ENCODE assay signal across 8 cellular contexts in genomic region chr20:20593447-20594170, GRCh38.
A peak's percentile ranks its signal among the peaks of the same experiment; 100 is the strongest.
DNase-seq lines count a peak whose midpoint lies in the region; ATAC-seq and TF ChIP-seq lines count a peak whose summit lies in the region.

No MANE protein-coding gene starts in this region.

- no peak for ATAC-seq in HG03432 (IDR thresholded peaks at IDR 0.05; ENCODE audit: unreplicated experiment)

- no peaks in the 10 kb centered on the region for H3K4me1 Mint-ChIP-seq in activated naive CD4-positive, alpha-beta T cell treated with anti-CD3 and anti-CD28 coated beads, Interleukin-2, amount 10 ng/mL, durations not matched to agents 7 days and 5 days
- H3K4me1 Mint-ChIP-seq in nephron: peaks cover 14% of the 10 kb centered on the region

- no peak overlapping the region for H3K4me3 Mint-ChIP-seq in activated naive CD4-positive, alpha-beta T cell treated with anti-CD3 and anti-CD28 coated beads, Interleukin-2, amount 10 ng/mL, durations not matched to agents 7 days and 5 days
- no peak overlapping the region for H3K4me3 Mint-ChIP-seq in nephron

- CTCF ChIA-PET in activated naive CD4-positive, alpha-beta T cell treated with anti-CD3 and anti-CD28 coated beads, Interleukin-2, amount 10 ng/mL, durations not matched to agents 7 days and 5 days (lab: Charles Lee): interaction anchor here (0.7 to 2.4 kb wide), 14 partner anchors 11 to 542 kb away, joined by 3 to 8 read pairs (median 4); partner anchors contain the start of genes CFAP61 and CRNKL1

- H3K27me3 Mint-ChIP-seq in activated naive CD4-positive, alpha-beta T cell treated with anti-CD3 and anti-CD28 coated beads, Interleukin-2, amount 10 ng/mL, durations not matched to agents 7 days and 5 days: no peaks in the 10 kb centered on the region
- H3K27me3 Mint-ChIP-seq in nephron (ENCODE audit: low read depth): no peaks in the 10 kb centered on the region

- H3K27ac Mint-ChIP-seq in activated naive CD4-positive, alpha-beta T cell treated with anti-CD3 and anti-CD28 coated beads, Interleukin-2, amount 10 ng/mL, durations not matched to agents 7 days and 5 days: no peak overlapping the region
- peak overlapping the region in 1 of 3 experiments; percentile 39 for H3K27ac Mint-ChIP-seq in nephron

- H3K9me3 Mint-ChIP-seq in activated naive CD4-positive, alpha-beta T cell treated with anti-CD3 and anti-CD28 coated beads, Interleukin-2, amount 10 ng/mL, durations not matched to agents 7 days and 5 days: no peaks in the 10 kb centered on the region
- no peaks in the 10 kb centered on the region for H3K9me3 Mint-ChIP-seq in nephron

- peaks cover 11% of the 10 kb centered on the region for H3K36me3 Mint-ChIP-seq in activated naive CD4-positive, alpha-beta T cell treated with anti-CD3 and anti-CD28 coated beads, Interleukin-2, amount 10 ng/mL, durations not matched to agents 7 days and 5 days
- H3K36me3 Mint-ChIP-seq in nephron (ENCODE audit: low read depth): peaks cover 18% of the 10 kb centered on the region

- H3K4me3 ChIP-seq in epithelial cell of proximal tubule (ENCODE audit: low read depth, low read length): no peak overlapping the region

- TF ChIP-seq CTCF in epithelial cell of proximal tubule (conservative IDR thresholded peaks at IDR 0.05; ENCODE audit: low read depth, low read length) (peak; percentile 77), nephron (IDR thresholded peaks at IDR 0.05; ENCODE audit: unreplicated experiment in 3 of 3) (peak; percentile 46 to 55 (median 46))

- DNase-seq in activated naive CD4-positive, alpha-beta T cell treated with anti-CD3 and anti-CD28 coated beads, Interleukin-2, amount 10 ng/mL, durations not matched to agents 7 days and 5 days: peak; percentile 23
- no peak for DNase-seq in activated naive CD4-positive, alpha-beta T cell (lab: John Stamatoyannopoulos, UW)
- DNase-seq in Kasumi-1 (lab: John Stamatoyannopoulos, UW): peak; percentile 42 to 58
- DNase-seq in RKO (ENCODE audit: low spot score): peak; percentile 69
- no peak for DNase-seq in epithelial cell of proximal tubule (ENCODE audit: low read depth)
- no peak for DNase-seq in activated CD8-positive, alpha-beta memory T cell treated with anti-CD3 and anti-CD28 coated beads, Interleukin-2, amount 50 U/mL, for 48 hours

Comparison
In these comparisons a context has a peak if more than half of its experiments do, and no peak if none do; other contexts are left out.
1. DNase-seq: peak in activated naive CD4-positive, alpha-beta T cell treated with anti-CD3 and anti-CD28 coated beads, Interleukin-2, amount 10 ng/mL, durations not matched to agents 7 days and 5 days (single experiment), Kasumi-1 (2 of 2) and RKO (single experiment); none in activated naive CD4-positive, alpha-beta T cell (0 of 4), epithelial cell of proximal tubule (single experiment) and activated CD8-positive, alpha-beta memory T cell treated with anti-CD3 and anti-CD28 coated beads, Interleukin-2, amount 50 U/mL, for 48 hours (single experiment).